In genomic region chr13:75687145-75687763, GRCh38 we compare ENCODE assay signal across 9 cellular contexts. TPM values are rescaled to one million over a fixed set of nuclear protein-coding genes. Genes with fewer than 3 reads are reported as not detected.
DNase-seq lines count a peak whose midpoint lies in the region; ATAC-seq and TF ChIP-seq lines count a peak whose summit lies in the region.
"Had no signal": no experiment of that assay in that cellular context is flagged by ENCODE, and none has a peak within 500 bp of the region (broad histone marks: within the 10 kb centered on the region; RNA-seq: fewer than 3 reads in every experiment).

No MANE protein-coding gene starts in this region.

- no peaks in the 10 kb centered on the region for H3K36me3 Mint-ChIP-seq in activated CD4-positive, alpha-beta T cell treated with anti-CD3 and anti-CD28 coated beads, Interleukin-2, amount 10 ng/mL, durations not matched to agents 7 days and 5 days (ENCODE audit: low read depth)
- H3K36me3 Mint-ChIP-seq: CD4-positive, CD25-positive, alpha-beta regulatory T cell had no signal

- no peak for ATAC-seq in HG03045 (IDR thresholded peaks at IDR 0.05; ENCODE audit: unreplicated experiment)

- H3K27ac Mint-ChIP-seq in activated CD4-positive, alpha-beta T cell treated with anti-CD3 and anti-CD28 coated beads, Interleukin-2, amount 10 ng/mL, durations not matched to agents 7 days and 5 days = no peak overlapping the region
- H3K27ac Mint-ChIP-seq: CD4-positive, CD25-positive, alpha-beta regulatory T cell had no signal

- H3K4me1 Mint-ChIP-seq in activated CD4-positive, alpha-beta T cell treated with anti-CD3 and anti-CD28 coated beads, Interleukin-2, amount 10 ng/mL, durations not matched to agents 7 days and 5 days = peaks cover 3% of the 10 kb centered on the region

- CTCF ChIA-PET in activated CD4-positive, alpha-beta T cell treated with anti-CD3 and anti-CD28 coated beads, Interleukin-2, amount 10 ng/mL, durations not matched to agents 7 days and 5 days (lab: Charles Lee) = interaction anchor here (0.7 kb wide), 1 partner anchor 9 kb away, joined by 3 read pairs; no protein-coding TSS in a partner anchor

- peak; percentile 57 for TF ChIP-seq CTCF in fibroblast of mammary gland (conservative IDR thresholded peaks at IDR 0.05; ENCODE audit: control insufficient read depth, insufficient read depth, low read depth, low read length)

- no peaks in the 10 kb centered on the region for H3K9me3 Mint-ChIP-seq in activated CD4-positive, alpha-beta T cell treated with anti-CD3 and anti-CD28 coated beads, Interleukin-2, amount 10 ng/mL, durations not matched to agents 7 days and 5 days

- no peak overlapping the region for H3K4me3 ChIP-seq in fibroblast of mammary gland (ENCODE audit: control insufficient read depth, low read depth, low read length)

- H3K4me3 Mint-ChIP-seq in activated CD4-positive, alpha-beta T cell treated with anti-CD3 and anti-CD28 coated beads, Interleukin-2, amount 10 ng/mL, durations not matched to agents 7 days and 5 days = no peak overlapping the region
- H3K4me3 Mint-ChIP-seq: CD4-positive, CD25-positive, alpha-beta regulatory T cell had no signal

- peak; percentile 11 for DNase-seq in NCI-H1436 (lab: John Stamatoyannopoulos, UW)
- DNase-seq in NCI-H1436 treated with DMSO at 0.1 percent for 48 hours (lab: John Stamatoyannopoulos, UW) = no peak
- DNase-seq in OCI-M1 (lab: John Stamatoyannopoulos, UW) = peak; percentile 61
- peak; percentile 68 for DNase-seq in fibroblast of mammary gland (ENCODE audit: low read depth)
- DNase-seq in stromal cell of bone marrow (ENCODE audit: low read depth) = peak; percentile 50
- no peak for DNase-seq in GF-D8 (lab: John Stamatoyannopoulos, UW)
- DNase-seq in activated CD4-positive, alpha-beta T cell treated with anti-CD3 and anti-CD28 coated beads, Interleukin-2, amount 10 ng/mL, durations not matched to agents 7 days and 5 days = no peak

- POLR2A ChIA-PET in activated CD4-positive, alpha-beta T cell treated with anti-CD3 and anti-CD28 coated beads, Interleukin-2, amount 10 ng/mL, durations not matched to agents 7 days and 5 days (lab: Charles Lee) = no interaction called here

- no peaks in the 10 kb centered on the region for H3K27me3 Mint-ChIP-seq in activated CD4-positive, alpha-beta T cell treated with anti-CD3 and anti-CD28 coated beads, Interleukin-2, amount 10 ng/mL, durations not matched to agents 7 days and 5 days

RNA-seq across cellular contexts. Expression of gene LMO7, which starts 51.1 kb away (rescaled TPM):
- 10 to 100 TPM; 23.1 to 30.7 TPM for total RNA-seq in activated CD4-positive, alpha-beta T cell treated with anti-CD3 and anti-CD28 coated beads, Interleukin-2, amount 10 ng/mL, durations not matched to agents 7 days and 5 days

Comparison
In these comparisons a context has a peak if more than half of its experiments do, and no peak if none do; other contexts are left out.
1. DNase-seq: peak in NCI-H1436 (single experiment), OCI-M1 (single experiment), fibroblast of mammary gland (single experiment) and stromal cell of bone marrow (single experiment); none in NCI-H1436 treated with DMSO at 0.1 percent for 48 hours (single experiment), GF-D8 (single experiment) and activated CD4-positive, alpha-beta T cell treated with anti-CD3 and anti-CD28 coated beads, Interleukin-2, amount 10 ng/mL, durations not matched to agents 7 days and 5 days (single experiment).